ENCODE assay signal across 2 cellular contexts in genomic region chr7:150430465-150431085, GRCh38.
TF ChIP-seq lines count a peak whose summit lies in the region.

No MANE protein-coding gene starts in this region.

TF ChIP-seq in K562, 482 proteins besides CTCF, POLR2A, EP300 and RAD21 (continued from another document):
- no peak for TF ChIP-seq FOXJ3 (CRISPR knock-in tag; IDR thresholded peaks at IDR 0.05)
- no peak for TF ChIP-seq CCNT2 (IDR thresholded peaks at IDR 0.05; ENCODE audit: borderline replicate concordance, extremely low read depth, insufficient read length, low read depth, low read length)
- TF ChIP-seq CTBP1 (IDR thresholded peaks at IDR 0.05; ENCODE audit: borderline replicate concordance): peak; percentile 13; the same call in 1 of the 2 replicates
- TF ChIP-seq PTRF (tag; IDR thresholded peaks at IDR 0.05): no peak
- 0 out of 2 replicates have a peak, but pooled peaks have one; percentile 21 for TF ChIP-seq MAX (CRISPR knock-in tag; IDR thresholded peaks at IDR 0.05)
- no peak for TF ChIP-seq VEZF1 (CRISPR knock-in tag; IDR thresholded peaks at IDR 0.05)
- TF ChIP-seq SMC3 (conservative IDR thresholded peaks at IDR 0.05; ENCODE audit: insufficient read depth, low read depth, low read length): no peak
- no peak for TF ChIP-seq ZFP36 (IDR thresholded peaks at IDR 0.05; ENCODE audit: low read depth, low read length, partially characterized antibody)
- no peak for TF ChIP-seq SIN3B (IDR thresholded peaks at IDR 0.05; ENCODE audit: low read depth)
- TF ChIP-seq NR2C2 (CRISPR knock-in tag; IDR thresholded peaks at IDR 0.05): no peak
- TF ChIP-seq NR2C2 (tag; IDR thresholded peaks at IDR 0.05): no peak
- no peak for TF ChIP-seq ZKSCAN3 (CRISPR knock-in tag; IDR thresholded peaks at IDR 0.05)
- no peak for TF ChIP-seq CHD4 (IDR thresholded peaks at IDR 0.05; ENCODE audit: insufficient read depth, insufficient replicate concordance, low read depth, low read length, poor library complexity, severe bottlenecking)

TF ChIP-seq in HEK293T, 16 proteins besides CTCF, POLR2A, EP300 and RAD21:
- no peak for TF ChIP-seq PKNOX1 (IDR thresholded peaks at IDR 0.05)
- no peak for TF ChIP-seq CTBP1 (IDR thresholded peaks at IDR 0.05; ENCODE audit: borderline replicate concordance)
- no peak for TF ChIP-seq FOXA1 (IDR thresholded peaks at IDR 0.05)
- TF ChIP-seq NFRKB (IDR thresholded peaks at IDR 0.05): no peak
- no peak for TF ChIP-seq SP1 (IDR thresholded peaks at IDR 0.05)
- no peak for TF ChIP-seq SUZ12 (IDR thresholded peaks at IDR 0.05)
- TF ChIP-seq FOXM1 (IDR thresholded peaks at IDR 0.05; ENCODE audit: borderline replicate concordance): no peak
- no peak for TF ChIP-seq ARNT (IDR thresholded peaks at IDR 0.05)
- no peak for TF ChIP-seq LEF1 (IDR thresholded peaks at IDR 0.05; ENCODE audit: borderline replicate concordance)
- TF ChIP-seq ZNF384 (IDR thresholded peaks at IDR 0.05): no peak
